In the genomic region with DNA sequence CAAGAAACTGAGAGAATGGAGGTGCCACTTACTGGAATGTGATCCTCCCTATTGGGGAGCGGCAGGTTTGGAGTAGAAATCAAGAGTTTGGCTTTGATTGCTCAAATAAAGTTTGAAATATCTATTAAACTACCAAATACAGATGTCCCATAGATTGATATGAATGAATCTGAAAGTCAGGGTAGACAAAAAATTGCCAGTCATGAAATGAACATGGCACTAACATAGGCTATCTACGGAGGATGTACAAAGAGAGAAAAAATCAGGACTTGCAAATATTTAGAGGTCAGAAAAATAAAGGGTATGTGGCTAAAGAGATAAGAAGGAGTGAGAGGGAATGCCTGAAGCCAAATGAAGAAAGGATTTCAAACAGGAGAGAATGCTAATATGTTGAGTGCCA, we compare ENCODE assay signal across 31 cellular contexts.
"Had no signal": no experiment of that assay in that cellular context is flagged by ENCODE, and none has a peak within 500 bp of the region (broad histone marks: within the 10 kb centered on the region; RNA-seq: fewer than 3 reads in every experiment).

No MANE protein-coding gene starts in this region.

- H3K9me3 ChIP-seq: ovary, psoas muscle, suprapubic skin, testis, tibial artery, transverse colon, upper lobe of right lung, uterus had no signal

- H3K4me2 ChIP-seq: neural progenitor cell, smooth muscle cell had no signal

- H3K4me1 ChIP-seq: neural progenitor cell, parathyroid adenoma, psoas muscle, spleen, suprapubic skin, testis, tibial artery, transverse colon, upper lobe of right lung, uterus had no signal

- H3K27me3 ChIP-seq: neural progenitor cell, ovary, spleen, suprapubic skin, testis, tibial artery, transverse colon, upper lobe of right lung, uterus had no signal

- H3K27ac Mint-ChIP-seq: natural killer cell; nephron; neural progenitor cell; progenitor cell of endocrine pancreas; stimulated activated memory B cell treated with anti-CD40 and anti-IgM and Interleukin-4, amounts not matched to agents 10 μg/mL and 1 μg/mL and 100 μg/mL, for 72 hours; stimulated activated naive CD8-positive, alpha-beta T cell treated with anti-CD3 and anti-CD28 coated beads, Interleukin-15, amount 100 ng/mL, for 72 hours; type B pancreatic cell had no signal

- H3K36me3 Mint-ChIP-seq: natural killer cell; neural progenitor cell; stimulated activated memory B cell treated with anti-CD40 and anti-IgM and Interleukin-4, amounts not matched to agents 10 μg/mL and 1 μg/mL and 100 μg/mL, for 72 hours; type B pancreatic cell had no signal

- H3K9me3 Mint-ChIP-seq: nephron; neural progenitor cell; stimulated activated memory B cell treated with anti-CD40 and anti-IgM and Interleukin-4, amounts not matched to agents 10 μg/mL and 1 μg/mL and 100 μg/mL, for 72 hours; type B pancreatic cell had no signal

- ATAC-seq: natural killer cell; psoas muscle; right cardiac atrium; sciatic nerve; stimulated activated memory B cell treated with anti-CD40 and anti-IgM and Interleukin-4, amounts not matched to agents 10 μg/mL and 1 μg/mL and 100 μg/mL, for 72 hours; stimulated activated naive CD8-positive, alpha-beta T cell treated with anti-CD3 and anti-CD28 coated beads, Interleukin-15, amount 100 ng/mL, for 72 hours; stimulated activated naive CD8-positive, alpha-beta T cell treated with anti-CD3 and anti-CD28 coated beads, Interleukin-15, Interleukin-2, amounts not matched to agents 100 U/mL and 50 U/mL, for 24 hours; upper lobe of right lung had no signal

- H3K9ac ChIP-seq: neural progenitor cell, parathyroid adenoma had no signal

- DNase-seq: natural killer cell; occipital lobe; ovary; posterior cingulate gyrus; psoas muscle; right cardiac atrium; spleen; stimulated activated CD4-positive, alpha-beta T cell treated with anti-CD3 and anti-CD28 coated beads, Interleukin-12 subunit alpha, Interleukin-12 subunit beta, amount 100 ng/mL, for 4 hours; stimulated activated CD4-positive, alpha-beta T cell treated with anti-CD3 and anti-CD28 coated beads, Interleukin-1b, Interleukin-23, amount 100 ng/mL, for 48 hours; stimulated activated CD4-positive, alpha-beta T cell treated with anti-CD3 and anti-CD28 coated beads, Interleukin-4, amount 100 ng/mL, for 1 hour; stimulated activated CD4-positive, alpha-beta T cell treated with anti-CD3 and anti-CD28 coated beads, Interleukin-4, amount 100 ng/mL, for 4 hours; stimulated activated CD8-positive, alpha-beta memory T cell treated with anti-CD3 and anti-CD28 coated beads, Interleukin-4, amount 100 ng/mL, for 48 hours; stimulated activated naive CD4-positive, alpha-beta T cell; stimulated activated naive CD8-positive, alpha-beta T cell treated with anti-CD3 and anti-CD28 coated beads, Interleukin-15, amount 100 ng/mL, for 72 hours; stimulated activated naive CD8-positive, alpha-beta T cell treated with anti-CD3 and anti-CD28 coated beads, Interleukin-15, Interleukin-2, amounts not matched to agents 100 U/mL and 50 U/mL, for 24 hours; substantia nigra; testis; tibial artery; transverse colon; upper lobe of right lung; uterus had no signal

- H3K27ac ChIP-seq: neural progenitor cell, ovary, parathyroid adenoma, psoas muscle, skin epidermis, spleen, suprapubic skin, testis, tibial artery, transverse colon, upper lobe of right lung, uterus had no signal

- H3K4me1 Mint-ChIP-seq: natural killer cell; nephron; neural progenitor cell; stimulated activated memory B cell treated with anti-CD40 and anti-IgM and Interleukin-4, amounts not matched to agents 10 μg/mL and 1 μg/mL and 100 μg/mL, for 72 hours; stimulated activated naive CD8-positive, alpha-beta T cell treated with anti-CD3 and anti-CD28 coated beads, Interleukin-15, amount 100 ng/mL, for 72 hours had no signal

- H3K4me3 Mint-ChIP-seq: natural killer cell; nephron; neural progenitor cell; stimulated activated memory B cell treated with anti-CD40 and anti-IgM and Interleukin-4, amounts not matched to agents 10 μg/mL and 1 μg/mL and 100 μg/mL, for 72 hours; stimulated activated naive CD8-positive, alpha-beta T cell treated with anti-CD3 and anti-CD28 coated beads, Interleukin-15, amount 100 ng/mL, for 72 hours; type B pancreatic cell had no signal

- H3K4me3 ChIP-seq: neural progenitor cell, ovary, psoas muscle, skin epidermis, smooth muscle cell, spleen, suprapubic skin, testis, tibial artery, transverse colon, upper lobe of right lung, uterus had no signal

- H3K79me2 ChIP-seq: parathyroid adenoma had no signal

- H3K36me3 ChIP-seq: neural progenitor cell, ovary, spleen, suprapubic skin, tibial artery, transverse colon, upper lobe of right lung, uterus had no signal

- H3K27me3 Mint-ChIP-seq: progenitor cell of endocrine pancreas; stimulated activated memory B cell treated with anti-CD40 and anti-IgM and Interleukin-4, amounts not matched to agents 10 μg/mL and 1 μg/mL and 100 μg/mL, for 72 hours; stimulated activated naive CD8-positive, alpha-beta T cell treated with anti-CD3 and anti-CD28 coated beads, Interleukin-15, amount 100 ng/mL, for 72 hours; type B pancreatic cell had no signal
